8 cellular contexts compared by ENCODE assay signal in the genomic region with DNA sequence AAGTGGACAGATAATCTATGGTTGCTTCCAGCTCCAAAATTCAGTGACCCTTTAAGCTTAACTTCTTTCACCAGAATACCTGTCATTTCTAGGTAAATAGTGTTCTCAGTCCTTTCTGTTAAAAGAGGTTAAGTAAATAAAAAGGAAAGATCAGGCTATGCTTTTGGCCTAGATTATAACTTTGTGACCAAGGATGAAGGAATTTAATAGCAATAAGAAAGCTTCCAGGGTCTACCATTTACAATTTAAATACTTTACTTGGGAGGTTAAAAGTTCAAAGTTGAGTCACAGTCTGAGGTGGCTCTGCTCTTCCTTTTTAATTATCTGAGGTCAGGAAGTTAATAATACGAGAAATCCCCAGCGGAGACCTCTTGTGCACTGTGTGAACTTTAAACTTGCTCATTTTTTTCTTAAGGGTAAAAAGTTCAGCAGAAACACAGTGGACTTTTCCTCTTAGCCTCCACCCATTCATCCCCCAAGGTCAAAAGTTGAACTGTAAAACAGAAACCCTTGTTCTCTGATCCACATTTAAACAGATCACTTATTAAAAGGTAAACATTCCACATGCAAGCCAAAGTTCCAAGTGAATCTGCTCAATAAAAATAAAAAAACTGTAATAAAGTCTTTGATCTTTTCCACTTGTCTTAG.
DNase-seq lines count a peak whose midpoint lies in the region; ATAC-seq lines count a peak whose summit lies in the region.

No MANE protein-coding gene starts in this region.

- H3K27me3 Mint-ChIP-seq in T-helper 17 cell: no peaks in the 10 kb centered on the region

- H3K27ac Mint-ChIP-seq in T-helper 17 cell: no peak overlapping the region

- H3K4me3 Mint-ChIP-seq in T-helper 17 cell: no peak overlapping the region

- peak; percentile 81 for DNase-seq in EH (ENCODE audit: low read depth)
- peak; percentile 45 for DNase-seq in HCEC 1CT
- no peak for DNase-seq in T-helper 17 cell
- no peak for DNase-seq in left lobe of liver (ENCODE audit: low spot score)
- no peak for DNase-seq in GDM1 (lab: John Stamatoyannopoulos, UW)
- DNase-seq in GM19240 (ENCODE audit: insufficient read length, low spot score): no peak
- no peak for DNase-seq in stimulated activated CD4-positive, alpha-beta T cell treated with anti-CD3 and anti-CD28 coated beads, Interleukin-15, amount 100 ng/mL, for 24 hours

- H3K4me1 Mint-ChIP-seq in T-helper 17 cell: peaks cover 4% of the 10 kb centered on the region

- no peaks in the 10 kb centered on the region for H3K36me3 Mint-ChIP-seq in T-helper 17 cell (ENCODE audit: low read depth)

- ATAC-seq in T-helper 17 cell (peak; percentile 58), left lobe of liver (peak; percentile 74), GM21447 (IDR thresholded peaks at IDR 0.05; ENCODE audit: unreplicated experiment) (no peak)

- no peaks in the 10 kb centered on the region for H3K9me3 ChIP-seq in T-helper 17 cell (ENCODE audit: control insufficient read depth, low read length, poor library complexity, severe bottlenecking)

Comparison
In these comparisons a context has a peak if more than half of its experiments do, and no peak if none do; other contexts are left out.
1. DNase-seq: peak in EH (single experiment) and HCEC 1CT (single experiment); none in T-helper 17 cell (0 of 3), left lobe of liver (single experiment), GDM1 (single experiment), GM19240 (single experiment) and stimulated activated CD4-positive, alpha-beta T cell treated with anti-CD3 and anti-CD28 coated beads, Interleukin-15, amount 100 ng/mL, for 24 hours (single experiment).